9 cellular contexts compared by ENCODE assay signal in genomic region chr15:56936929-56937328, GRCh38.
"Had no signal": no experiment of that assay in that cellular context is flagged by ENCODE, and none has a peak within 500 bp of the region (broad histone marks: within the 10 kb centered on the region; RNA-seq: fewer than 3 reads in every experiment).

No MANE protein-coding gene starts in this region.

- DNase-seq: H9, HCEC 1CT, KBM-7 had no signal

- H3K4me2 ChIP-seq: GM23338, KMS-11 had no signal

- H3K9me3 Mint-ChIP-seq: GM23338, IgD-negative memory B cell had no signal

- H3K4me3 Mint-ChIP-seq: GM23338, H9 had no signal

- H2AFZ ChIP-seq: GM23338 had no signal

- H3K27ac Mint-ChIP-seq: GM23338, IgD-negative memory B cell had no signal

- H3K4me3 ChIP-seq: GM23338 had no signal

- H3K27ac ChIP-seq: KMS-11 had no signal

- H3K27me3 Mint-ChIP-seq: IgD-negative memory B cell had no signal

- H3K9ac ChIP-seq: KMS-11 had no signal

- ATAC-seq: GM23338, HepG2 had no signal

- FAIRE-seq: H1, H54, HepG2 had no signal
